9 cellular contexts compared by ENCODE assay signal in genomic region chr10:15863323-15863722, GRCh38.
"Had no signal": no experiment of that assay in that cellular context is flagged by ENCODE, and none has a peak within 500 bp of the region (broad histone marks: within the 10 kb centered on the region; RNA-seq: fewer than 3 reads in every experiment).

No MANE protein-coding gene starts in this region.

- FAIRE-seq: H1, H54 had no signal

- DNase-seq: H9, HCEC 1CT, IMR-90, KBM-7 had no signal

- H3K4me2 ChIP-seq: GM23338, KMS-11 had no signal

- H3K27ac Mint-ChIP-seq: GM23338, H9 had no signal

- H3K4me3 ChIP-seq: GM23338 had no signal

- H3K27ac ChIP-seq: HL-60, KMS-11 had no signal

- H2AFZ ChIP-seq: GM23338 had no signal

- ATAC-seq: GM23338 had no signal

- H3K9ac ChIP-seq: KMS-11 had no signal

- H3K4me3 Mint-ChIP-seq: GM23338, H9 had no signal
